In genomic region chr3:13536832-13537231, GRCh38 we compare ENCODE assay signal across 3 cellular contexts.
TF ChIP-seq lines count a peak whose summit lies in the region.

No MANE protein-coding gene starts in this region.

TF ChIP-seq in A549, 52 proteins besides CTCF, POLR2A, EP300 and RAD21:
- TF ChIP-seq JUNB (IDR thresholded peaks at IDR 0.05) (no peak), USF2 (IDR thresholded peaks at IDR 0.05) (no peak), RFX5 (IDR thresholded peaks at IDR 0.05) (no peak), HOXA7 (CRISPR knock-in tag; IDR thresholded peaks at IDR 0.05) (no peak), FOSL2 (IDR thresholded peaks at IDR 0.05) (no peak), FOSL2 (CRISPR knock-in tag; IDR thresholded peaks at IDR 0.05) (no peak), MYC (IDR thresholded peaks at IDR 0.05; ENCODE audit: borderline replicate concordance, low read length) (no peak), EHMT2 (IDR thresholded peaks at IDR 0.05; ENCODE audit: low read depth) (no peak), FOSB (CRISPR knock-in tag; IDR thresholded peaks at IDR 0.05) (no peak), MAFK (IDR thresholded peaks at IDR 0.05; ENCODE audit: partially characterized antibody) (no peak), ZSCAN20 (CRISPR knock-in tag; IDR thresholded peaks at IDR 0.05) (no peak), RARB (CRISPR knock-in tag; IDR thresholded peaks at IDR 0.05) (no peak), HES2 (IDR thresholded peaks at IDR 0.05) (no peak), KDM1A (IDR thresholded peaks at IDR 0.05; ENCODE audit: low read depth) (no peak), PBX3 (IDR thresholded peaks at IDR 0.05) (no peak), EHF (CRISPR knock-in tag; IDR thresholded peaks at IDR 0.05) (no peak), REST (IDR thresholded peaks at IDR 0.05) (no peak)

TF ChIP-seq in HCT116, 20 proteins besides CTCF, POLR2A, EP300 and RAD21:
- no peak for TF ChIP-seq EGR1 (IDR thresholded peaks at IDR 0.05; ENCODE audit: low read depth)
- no peak for TF ChIP-seq ZFX (IDR thresholded peaks at IDR 0.05)
- TF ChIP-seq EZH2 (IDR thresholded peaks at IDR 0.05) = no peak
- TF ChIP-seq ZNF274 (IDR thresholded peaks at IDR 0.05; ENCODE audit: low read depth, low read length) = no peak
- TF ChIP-seq REST (IDR thresholded peaks at IDR 0.05; ENCODE audit: low read depth) = no peak
- no peak for TF ChIP-seq SP1 (IDR thresholded peaks at IDR 0.05; ENCODE audit: low read depth)
- no peak for TF ChIP-seq TCF7L2 (IDR thresholded peaks at IDR 0.05; ENCODE audit: borderline replicate concordance, extremely low read depth, insufficient read depth, insufficient read length)
- TF ChIP-seq ELF1 (IDR thresholded peaks at IDR 0.05; ENCODE audit: borderline replicate concordance, low read depth) = no peak

TF ChIP-seq in WTC11, 78 proteins besides CTCF, POLR2A, EP300 and RAD21:
- TF ChIP-seq USF1 (CRISPR knock-in tag; IDR thresholded peaks at IDR 0.05) (no peak), HMGXB4 (CRISPR knock-in tag; IDR thresholded peaks at IDR 0.05) (no peak), PREB (CRISPR knock-in tag; IDR thresholded peaks at IDR 0.05; ENCODE audit: borderline replicate concordance) (no peak), SMAD3 (CRISPR knock-in tag; IDR thresholded peaks at IDR 0.05; ENCODE audit: borderline replicate concordance) (no peak), TCF7 (CRISPR knock-in tag; IDR thresholded peaks at IDR 0.05; ENCODE audit: low read depth) (no peak), ZNF423 (CRISPR knock-in tag; IDR thresholded peaks at IDR 0.05) (no peak; the same call in 1 of the 2 replicates), ZNF138 (CRISPR knock-in tag; conservative IDR thresholded peaks at IDR 0.05) (no peak)
